In genomic region chr11:117870176-117870952, GRCh38 we compare ENCODE assay signal across 1 cellular context.
TF ChIP-seq lines count a peak whose summit lies in the region.

No MANE protein-coding gene starts in this region.

TF ChIP-seq in H1, 55 proteins besides CTCF, POLR2A, EP300 and RAD21:
- TF ChIP-seq ATF2 (IDR thresholded peaks at IDR 0.05; ENCODE audit: low read length): no peak
- no peak for TF ChIP-seq CHD1 (IDR thresholded peaks at IDR 0.05; ENCODE audit: low read depth, low read length)
- TF ChIP-seq BACH1 (IDR thresholded peaks at IDR 0.05; ENCODE audit: low read length): no peak
- 0 out of 2 replicates have a peak, but pooled peaks have one; percentile 10 for TF ChIP-seq CREB1 (IDR thresholded peaks at IDR 0.05)
- TF ChIP-seq TAF1 (IDR thresholded peaks at IDR 0.05; ENCODE audit: low read depth, low read length): no peak
- TF ChIP-seq ASH2L (IDR thresholded peaks at IDR 0.05; ENCODE audit: low read length): no peak
- TF ChIP-seq POU5F1 (IDR thresholded peaks at IDR 0.05; ENCODE audit: low read depth, low read length): no peak
- 0 out of 2 replicates have a peak, but pooled peaks have one; percentile 25 for TF ChIP-seq TCF12 (IDR thresholded peaks at IDR 0.05; ENCODE audit: low read depth, low read length)
TF ChIP-seq in H1: peak in this region for 2.
